In the genomic region with DNA sequence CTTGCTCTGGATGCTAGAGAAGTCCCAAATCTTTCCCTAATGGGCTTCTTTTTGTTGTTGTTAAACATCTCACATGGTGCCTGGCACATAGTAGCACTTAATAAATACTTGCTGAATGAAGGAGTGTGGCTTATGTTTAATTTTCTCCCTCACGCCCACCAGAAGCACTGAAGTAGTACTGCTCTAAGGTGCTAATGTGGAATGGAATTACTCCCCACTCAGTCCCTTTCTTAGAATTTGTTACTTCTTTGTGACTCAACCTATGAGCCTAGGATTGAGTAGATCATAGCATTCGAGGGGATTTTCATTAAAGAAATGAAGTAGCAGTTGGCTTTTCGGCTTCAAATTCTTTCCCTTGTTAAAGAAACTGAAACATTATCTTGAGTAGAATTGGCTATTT, we compare ENCODE assay signal across 19 cellular contexts.
DNase-seq lines count a peak whose midpoint lies in the region; ATAC-seq lines count a peak whose summit lies in the region.
"Had no signal": no experiment of that assay in that cellular context is flagged by ENCODE, and none has a peak within 500 bp of the region (broad histone marks: within the 10 kb centered on the region; RNA-seq: fewer than 3 reads in every experiment).

No MANE protein-coding gene starts in this region.

- H3K4me3 ChIP-seq in BLaER1 treated with 17β-estradiol and CSF1 and Interleukin-3, amounts not matched to agents 10 nM and 100 nM, result peak overlapping the region in 3 of 10 experiments; percentile 2 to 16 (median 6); a peak in 3 of 20 replicates
- H3K4me3 ChIP-seq: PC-9 had no signal

- peak overlapping the region; percentile 39 to 67 (median 59); a peak in 19 of 22 replicates for H3K4me2 ChIP-seq in BLaER1 treated with 17β-estradiol and CSF1 and Interleukin-3, amounts not matched to agents 10 nM and 100 nM
- H3K4me2 ChIP-seq: PC-9 had no signal

- peak overlapping the region in 9 of 11 experiments; percentile 41 to 85 (median 81); a peak in 15 of 22 replicates for H3K27ac ChIP-seq in BLaER1 treated with 17β-estradiol and CSF1 and Interleukin-3, amounts not matched to agents 10 nM and 100 nM
- H3K27ac ChIP-seq: PC-9, RWPE1 had no signal

- peak; percentile 34 for DNase-seq in activated CD4-positive, alpha-beta T cell treated with anti-CD3 and anti-CD28 coated beads for 36 hours
- DNase-seq in activated CD4-positive, alpha-beta T cell treated with anti-CD3 and anti-CD28 coated beads for 48 hours, result no peak
- no peak for DNase-seq in activated naive CD4-positive, alpha-beta T cell treated with anti-CD3 and anti-CD28 coated beads for 36 hours
- DNase-seq in activated naive CD4-positive, alpha-beta T cell treated with Interleukin-2 at 50 U/mL for 16 hours, result no peak
- DNase-seq in activated naive CD8-positive, alpha-beta T cell treated with anti-CD3 and anti-CD28 coated beads, Interleukin-2, amount 50 U/mL, for 24 hours, result no peak
- no peak for DNase-seq in NAMALWA (ENCODE audit: low spot score)
- DNase-seq: BE2C; CD4-positive, alpha-beta memory T cell; DMS153; H7; HFFc6; NCI-H1048; NCI-H1436; NCI-H2029; NCI-H526; PC-9 had no signal

- H3K9ac ChIP-seq in BLaER1 treated with 17β-estradiol and CSF1 and Interleukin-3, amounts not matched to agents 10 nM and 100 nM, result peak overlapping the region in 1 of 11 experiments; percentile 21; a peak in 4 of 22 replicates

- peaks cover 5% of the 10 kb centered on the region for H3K27me3 Mint-ChIP-seq in activated CD4-positive, alpha-beta T cell treated with anti-CD3 and anti-CD28 coated beads for 36 hours
- peaks cover 4% of the 10 kb centered on the region for H3K27me3 Mint-ChIP-seq in activated naive CD4-positive, alpha-beta T cell treated with anti-CD3 and anti-CD28 coated beads for 36 hours (ENCODE audit: low read depth)
- peaks cover 4% of the 10 kb centered on the region for H3K27me3 Mint-ChIP-seq in activated naive CD8-positive, alpha-beta T cell treated with anti-CD3 and anti-CD28 coated beads, Interleukin-2, amount 50 U/mL, for 24 hours

- no peaks in the 10 kb centered on the region for H4K20me1 ChIP-seq in BLaER1 treated with 17β-estradiol and CSF1 and Interleukin-3, amounts not matched to agents 10 nM and 100 nM

- peaks cover 11% of the 10 kb centered on the region for H3K36me3 Mint-ChIP-seq in activated CD4-positive, alpha-beta T cell treated with anti-CD3 and anti-CD28 coated beads for 36 hours (ENCODE audit: low read depth)
- H3K36me3 Mint-ChIP-seq in activated naive CD4-positive, alpha-beta T cell treated with anti-CD3 and anti-CD28 coated beads for 36 hours (ENCODE audit: low read depth), result no peaks in the 10 kb centered on the region
- peaks cover 6% of the 10 kb centered on the region for H3K36me3 Mint-ChIP-seq in activated naive CD8-positive, alpha-beta T cell treated with anti-CD3 and anti-CD28 coated beads, Interleukin-2, amount 50 U/mL, for 24 hours (ENCODE audit: low read depth)

- H3K9me3 ChIP-seq in BLaER1 treated with 17β-estradiol and CSF1 and Interleukin-3, amounts not matched to agents 10 nM and 100 nM (replicated peaks in 1 of 11), result peaks cover 0 to 16% (median 5%) of the 10 kb centered on the region in 11 experiments; a peak in 9 of 22 replicates
- H3K9me3 ChIP-seq: BE2C had no signal

- CTCF ChIA-PET in activated CD4-positive, alpha-beta T cell treated with anti-CD3 and anti-CD28 coated beads for 36 hours (lab: Charles Lee), result interaction anchor here (1.2 kb wide), 1 partner anchor 99 kb away, joined by 4 read pairs; no protein-coding TSS in a partner anchor
- CTCF ChIA-PET in activated naive CD4-positive, alpha-beta T cell treated with anti-CD3 and anti-CD28 coated beads for 36 hours (lab: Charles Lee), result no interaction called here

- H3K4me3 Mint-ChIP-seq in activated CD4-positive, alpha-beta T cell treated with anti-CD3 and anti-CD28 coated beads for 36 hours, result no peak overlapping the region
- no peak overlapping the region for H3K4me3 Mint-ChIP-seq in activated naive CD4-positive, alpha-beta T cell treated with anti-CD3 and anti-CD28 coated beads for 36 hours
- H3K4me3 Mint-ChIP-seq in activated naive CD8-positive, alpha-beta T cell treated with anti-CD3 and anti-CD28 coated beads, Interleukin-2, amount 50 U/mL, for 24 hours, result peak overlapping the region; percentile 6
- H3K4me3 Mint-ChIP-seq: CD4-positive, alpha-beta memory T cell; HFFc6 had no signal

- peaks cover 37% of the 10 kb centered on the region for H3K4me1 Mint-ChIP-seq in activated CD4-positive, alpha-beta T cell treated with anti-CD3 and anti-CD28 coated beads for 36 hours
- H3K4me1 Mint-ChIP-seq in activated naive CD4-positive, alpha-beta T cell treated with anti-CD3 and anti-CD28 coated beads for 36 hours (ENCODE audit: low read depth), result peaks cover 19% of the 10 kb centered on the region
- H3K4me1 Mint-ChIP-seq in activated naive CD8-positive, alpha-beta T cell treated with anti-CD3 and anti-CD28 coated beads, Interleukin-2, amount 50 U/mL, for 24 hours, result peaks cover 48% of the 10 kb centered on the region

- intact Hi-C loops in activated CD4-positive, alpha-beta T cell treated with anti-CD3 and anti-CD28 coated beads for 36 hours (cut with DNase I, micrococcal nuclease), result loop anchor here (1.0 to 10.0 kb wide), 10 partner anchors 20 to 658 kb away; no protein-coding TSS in a partner anchor
- intact Hi-C loops in activated naive CD4-positive, alpha-beta T cell treated with anti-CD3 and anti-CD28 coated beads for 36 hours (cut with micrococcal nuclease), result loop anchor here (1.0 to 5.0 kb wide), 7 partner anchors 7 to 659 kb away; no protein-coding TSS in a partner anchor

- POLR2A ChIA-PET in activated CD4-positive, alpha-beta T cell treated with anti-CD3 and anti-CD28 coated beads for 36 hours (lab: Charles Lee), result interaction anchor here (0.9 kb wide), 1 partner anchor 8 kb away, joined by 6 read pairs; no protein-coding TSS in a partner anchor

- peak; percentile 88 for ATAC-seq in activated CD4-positive, alpha-beta T cell treated with anti-CD3 and anti-CD28 coated beads for 36 hours
- peak; percentile 89 for ATAC-seq in activated naive CD8-positive, alpha-beta T cell treated with anti-CD3 and anti-CD28 coated beads, Interleukin-2, amount 50 U/mL, for 24 hours
- ATAC-seq in HG03139 (IDR thresholded peaks at IDR 0.05; ENCODE audit: unreplicated experiment), result no peak

- H3K36me3 ChIP-seq in BLaER1 treated with 17β-estradiol and CSF1 and Interleukin-3, amounts not matched to agents 10 nM and 100 nM, result no peaks in the 10 kb centered on the region
- H3K36me3 ChIP-seq: BE2C had no signal

- peaks cover 13 to 23% (median 16%) of the 10 kb centered on the region in 10 experiments; a peak in 18 of 20 replicates for H3K4me1 ChIP-seq in BLaER1 treated with 17β-estradiol and CSF1 and Interleukin-3, amounts not matched to agents 10 nM and 100 nM
- H3K4me1 ChIP-seq: BE2C had no signal

- peaks cover 7% of the 10 kb centered on the region for H3K9me3 Mint-ChIP-seq in activated CD4-positive, alpha-beta T cell treated with anti-CD3 and anti-CD28 coated beads for 36 hours (ENCODE audit: low read depth)
- H3K9me3 Mint-ChIP-seq in activated naive CD4-positive, alpha-beta T cell treated with anti-CD3 and anti-CD28 coated beads for 36 hours, result peaks cover 2% of the 10 kb centered on the region
- peaks cover 19% of the 10 kb centered on the region for H3K9me3 Mint-ChIP-seq in activated naive CD8-positive, alpha-beta T cell treated with anti-CD3 and anti-CD28 coated beads, Interleukin-2, amount 50 U/mL, for 24 hours
- H3K9me3 Mint-ChIP-seq: HFFc6 had no signal

- no peaks in the 10 kb centered on the region for H3K27me3 ChIP-seq in BLaER1 treated with 17β-estradiol and CSF1 and Interleukin-3, amounts not matched to agents 10 nM and 100 nM
- H3K27me3 ChIP-seq: BE2C had no signal

- H3K27ac Mint-ChIP-seq in activated CD4-positive, alpha-beta T cell treated with anti-CD3 and anti-CD28 coated beads for 36 hours, result peak overlapping the region; percentile 95
- peak overlapping the region; percentile 79 for H3K27ac Mint-ChIP-seq in activated naive CD4-positive, alpha-beta T cell treated with anti-CD3 and anti-CD28 coated beads for 36 hours
- peak overlapping the region; percentile 75 for H3K27ac Mint-ChIP-seq in activated naive CD8-positive, alpha-beta T cell treated with anti-CD3 and anti-CD28 coated beads, Interleukin-2, amount 50 U/mL, for 24 hours
- H3K27ac Mint-ChIP-seq: CD4-positive, alpha-beta memory T cell; HFFc6 had no signal
